ENCODE assay signal across 8 cellular contexts in the genomic region with DNA sequence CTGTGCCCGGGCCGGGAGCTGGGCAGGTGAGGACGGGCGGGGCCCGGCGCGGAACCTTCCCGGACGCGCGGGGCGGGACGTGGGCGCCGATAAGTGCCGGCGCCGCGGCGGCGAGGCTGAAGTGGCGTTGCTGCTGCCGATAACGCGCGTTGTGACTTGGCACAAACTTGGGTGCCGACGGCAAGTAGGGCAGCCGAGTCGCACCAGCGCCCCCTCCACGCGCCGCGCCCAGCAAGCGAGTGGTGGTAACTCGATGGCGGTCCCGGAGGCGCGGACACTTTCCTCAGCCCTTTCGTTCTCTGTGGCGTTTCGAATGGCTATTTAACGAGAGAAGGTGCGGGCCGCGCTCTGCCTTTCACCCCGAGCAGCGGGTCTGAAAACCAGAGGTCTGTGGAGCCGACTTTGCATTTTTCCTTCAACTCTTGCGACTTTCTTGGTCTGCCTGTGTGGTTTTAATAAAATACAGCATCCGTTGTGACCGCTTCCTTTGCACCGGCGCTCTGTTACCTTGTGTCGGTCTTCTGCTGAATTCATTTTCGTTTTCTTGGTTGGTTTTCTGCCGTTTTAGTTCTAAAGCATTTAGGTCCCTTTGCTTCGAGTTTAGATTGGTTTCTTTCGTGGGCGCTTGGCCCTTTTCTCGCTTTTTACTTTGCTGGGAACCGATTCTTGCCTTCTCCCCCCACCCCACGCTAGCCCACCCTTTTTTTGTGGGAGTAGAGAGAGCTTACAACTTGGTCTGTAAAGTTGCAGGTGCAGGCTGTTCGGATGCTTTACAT. TPM values are rescaled to one million over a fixed set of nuclear protein-coding genes. Genes with fewer than 3 reads are reported as not detected.
DNase-seq lines count a peak whose midpoint lies in the region; ATAC-seq and TF ChIP-seq lines count a peak whose summit lies in the region.

No MANE protein-coding gene starts in this region.

- WGBS in sigmoid colon, 2 donors: 0 to 1% methylated on average over 66 of the region's 66 CpGs

- H3K4me1 Mint-ChIP-seq in T-cell: peaks cover 20 to 46% (median 32%) of the 10 kb centered on the region in 3 donors

- peak overlapping the region; percentile 87 for H3K4me2 ChIP-seq in DOHH2 (ENCODE audit: low read length)

- H3K27me3 ChIP-seq in DOHH2 (ENCODE audit: control insufficient read depth, low read length) (peaks cover 16% of the 10 kb centered on the region), sigmoid colon (no peaks in the 10 kb centered on the region)

- intact Hi-C loops in sigmoid colon (cut with DNase I): loop anchor here (2.0 to 5.0 kb wide), 3 partner anchors 65 to 1404 kb away; a partner anchor contains a TSS

- H3K79me2 ChIP-seq in DOHH2 (ENCODE audit: control insufficient read depth, low read length): peaks cover 57% of the 10 kb centered on the region

- H4K20me1 ChIP-seq in DOHH2 (ENCODE audit: control insufficient read depth, insufficient read depth, low read depth, low read length): peaks cover 16% of the 10 kb centered on the region

- H3K36me3 ChIP-seq in DOHH2 (ENCODE audit: control insufficient read depth, low read length) (peaks cover 32% of the 10 kb centered on the region), sigmoid colon (no peaks in the 10 kb centered on the region)

- peak overlapping the region; percentile 95 to 98 for H3K27ac Mint-ChIP-seq in T-cell

- CTCF ChIA-PET in T-cell (lab: Charles Lee): interaction anchor here (0.6 to 9.1 kb wide), 63 partner anchors 7 to 1643 kb away, joined by 3 to 548 read pairs (median 7); a partner anchor contains a TSS

- peak overlapping the region; percentile 85 for H3K27ac ChIP-seq in DOHH2 (ENCODE audit: low read depth, low read length)
- peak overlapping the region; percentile 73 to 95 (median 92) for H3K27ac ChIP-seq in sigmoid colon

- peaks cover 0 to 5% of the 10 kb centered on the region in 2 donors for H3K27me3 Mint-ChIP-seq in T-cell

- TF ChIP-seq EP300 in sigmoid colon (IDR thresholded peaks at IDR 0.05): no peak

- peak overlapping the region; percentile 96 to 99 (median 98) for H3K4me3 Mint-ChIP-seq in T-cell

- no peaks in the 10 kb centered on the region for H3K9me3 Mint-ChIP-seq in T-cell

- peaks cover 40% of the 10 kb centered on the region for H3K4me1 ChIP-seq in DOHH2 (ENCODE audit: control insufficient read depth, low read length)
- peaks cover 0 to 27% (median 14%) of the 10 kb centered on the region in 4 donors for H3K4me1 ChIP-seq in sigmoid colon

- peak; percentile 19 for ATAC-seq in GM21619 (IDR thresholded peaks at IDR 0.05; ENCODE audit: unreplicated experiment)
- peak; percentile 33 to 48 (median 44) for ATAC-seq in T-cell (replicated peaks in 1 of 4)

- POLR2A ChIA-PET in T-cell (lab: Charles Lee): interaction anchor here (0.5 to 3.9 kb wide), 19 partner anchors 7 to 660 kb away, joined by 3 to 131 read pairs (median 8); a partner anchor contains a TSS

- peaks cover 13% of the 10 kb centered on the region for H3F3A ChIP-seq in DOHH2 (ENCODE audit: control insufficient read depth, insufficient read depth)

- H3K4me3 ChIP-seq in DOHH2 (ENCODE audit: low read length) (peak overlapping the region; percentile 83), sigmoid colon (peak overlapping the region; percentile 52 to 89 (median 68))
- peak overlapping the region; percentile 81 for H3K4me3 ChIP-seq in Jurkat, Clone E6-1 (ENCODE audit: low read length)

- no peak for TF ChIP-seq POLR2A in sigmoid colon (IDR thresholded peaks at IDR 0.05)

- peaks cover 5% of the 10 kb centered on the region for H3K36me3 Mint-ChIP-seq in T-cell

- no peaks in the 10 kb centered on the region for H3K9me2 ChIP-seq in DOHH2 (replicated peaks; ENCODE audit: control insufficient read depth, low read length)

- H3K9me3 ChIP-seq in DOHH2 (ENCODE audit: control insufficient read depth, insufficient read depth, low read length) (no peaks in the 10 kb centered on the region), sigmoid colon (no peaks in the 10 kb centered on the region)

- peak; percentile 81 for DNase-seq in Jurkat, Clone E6-1 (ENCODE audit: low read depth, low spot score)
- peak; percentile 51 to 78 (median 66) for DNase-seq in T-cell
- DNase-seq in anterior cingulate cortex (lab: John Stamatoyannopoulos, UW): peak in 56 of 58 donors; percentile 7 to 71 (median 50)
- DNase-seq in hypothalamus (lab: John Stamatoyannopoulos, UW): peak in 48 of 51 donors; percentile 16 to 71 (median 46)
- peak; percentile 84 for DNase-seq in sigmoid colon
- no peak for DNase-seq in GM19238 (ENCODE audit: insufficient read length, low spot score)

- TF ChIP-seq CTCF in DOHH2 (IDR thresholded peaks at IDR 0.05; ENCODE audit: low read depth, low read length, poor library complexity, severe bottlenecking) (peak; percentile 43), sigmoid colon (IDR thresholded peaks at IDR 0.05) (no peak)

RNA-seq across cellular contexts. Expression of a gene that starts 0.7 kb away (rescaled TPM):
- 31.3 TPM for polyA plus RNA-seq in Jurkat, Clone E6-1 (2012; ENCODE audit: insufficient read depth, insufficient read length)
- total RNA-seq in T-cell: 100 to 1,000 TPM; 101 to 120 (median 117) TPM
- 10 to 100 TPM in 3 of 4 donors, 1 to 10 TPM in 1; 9.3 to 22.3 (median 11.9) TPM for total RNA-seq in sigmoid colon
- polyA plus RNA-seq in sigmoid colon: 10 to 100 TPM; 16.8 to 29.6 (median 26.6) TPM

Comparison
In these comparisons a context has a peak if more than half of its experiments do, and no peak if none do; other contexts are left out.
1. RNA of a gene that starts 0.7 kb away (total RNA-seq): 101 to 120 TPM in T-cell; 9.3 to 22.3 TPM in sigmoid colon; every median in the first group is over 4 times any median in the second.
2. Peak in every context shown above with its lines, with median percentiles within 50 percentile points of each other: H3K4me3 ChIP-seq.